In the genomic region with DNA sequence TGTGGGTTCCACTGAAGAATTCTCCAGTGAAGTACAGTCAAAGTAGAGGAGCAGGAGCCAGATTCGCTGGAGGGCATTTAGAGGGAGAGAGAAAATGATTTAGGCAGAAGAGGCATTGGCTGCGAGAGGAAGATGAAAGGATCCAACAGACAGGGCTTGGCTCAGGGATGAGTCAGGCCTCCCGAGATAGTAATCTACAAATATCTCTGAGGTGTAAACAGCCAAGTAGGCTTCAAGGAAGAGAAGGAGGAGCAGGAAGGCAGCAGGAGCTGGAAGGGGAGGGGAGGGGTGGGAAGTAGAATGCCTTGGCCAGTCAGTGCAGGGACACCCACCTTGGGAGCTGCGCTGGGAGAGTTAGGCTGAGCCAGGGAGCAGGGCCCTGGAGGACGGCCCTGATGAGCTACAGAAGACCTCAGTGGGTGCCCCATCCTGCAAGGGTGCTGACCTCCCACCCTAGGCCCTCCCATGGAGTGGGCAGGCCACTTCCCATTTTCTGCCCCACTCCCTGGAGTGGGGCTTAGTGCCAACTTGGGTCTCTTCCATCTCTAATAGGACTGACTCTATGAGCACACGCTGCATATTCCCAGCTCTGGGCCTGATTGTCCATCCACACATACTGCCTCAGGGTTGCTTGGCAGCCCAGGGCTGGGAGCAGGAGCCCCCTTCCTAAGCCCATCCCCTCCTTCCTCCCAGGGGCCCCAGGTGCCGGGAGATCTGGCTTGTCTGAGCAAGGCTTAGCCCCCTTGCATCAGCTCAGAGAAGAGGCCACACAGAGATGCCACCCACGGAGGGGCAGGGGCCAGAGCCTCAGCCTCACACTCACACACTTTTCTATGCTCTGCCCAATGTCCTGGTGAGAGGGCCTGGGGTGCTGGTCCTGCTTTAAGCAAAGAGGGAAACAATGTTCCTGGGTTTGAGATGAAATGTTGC, we compare ENCODE assay signal across 15 cellular contexts. TPM values are rescaled to one million over a fixed set of nuclear protein-coding genes. Genes with fewer than 3 reads are reported as not detected.
DNase-seq lines count a peak whose midpoint lies in the region; ATAC-seq and TF ChIP-seq lines count a peak whose summit lies in the region.
"Had no signal": no experiment of that assay in that cellular context is flagged by ENCODE, and none has a peak within 500 bp of the region (broad histone marks: within the 10 kb centered on the region; RNA-seq: fewer than 3 reads in every experiment).

No MANE protein-coding gene starts in this region.

- H3K4me1 Mint-ChIP-seq in Caco-2 (ENCODE audit: low read depth, unreplicated experiment) (peaks cover 24% of the 10 kb centered on the region), neural crest cell (peaks cover 29% of the 10 kb centered on the region)
- H3K4me1 Mint-ChIP-seq: activated CD4-positive, alpha-beta T cell treated with anti-CD3 and anti-CD28 coated beads for 36 hours had no signal

- POLR2A ChIA-PET in Caco-2 (lab: Charles Lee): interaction anchor here (0.6 kb wide), 1 partner anchor 56 kb away, joined by 4 read pairs; no protein-coding TSS in a partner anchor

- H3K4me3 Mint-ChIP-seq in Caco-2 (ENCODE audit: unreplicated experiment) (peak overlapping the region; percentile 20), neural crest cell (no peak overlapping the region)
- H3K4me3 Mint-ChIP-seq: activated CD4-positive, alpha-beta T cell treated with anti-CD3 and anti-CD28 coated beads for 36 hours had no signal

- no peaks in the 10 kb centered on the region for H3K9me3 ChIP-seq in Caco-2
- H3K9me3 ChIP-seq: BLaER1 treated with 17β-estradiol and CSF1 and Interleukin-3, amounts not matched to agents 10 nM and 100 nM; spleen had no signal

- H3K27me3 Mint-ChIP-seq in Caco-2 (ENCODE audit: insufficient read depth, unreplicated experiment) (no peaks in the 10 kb centered on the region), neural crest cell (ENCODE audit: low read depth) (no peaks in the 10 kb centered on the region)

- intact Hi-C loops in Caco-2 (cut with micrococcal nuclease; ENCODE audit: unreplicated experiment): no loop called here

- BruUV-seq in Caco-2 (replicated peaks; lab: Mats Ljungman, UMichigan): no TSS peak

- no peak overlapping the region for H3K4me3 ChIP-seq in Caco-2 (ENCODE audit: low read depth, low read length)
- no peak overlapping the region for H3K4me3 ChIP-seq in choroid plexus epithelial cell (ENCODE audit: low read depth, low read length)
- H3K4me3 ChIP-seq: BLaER1 treated with 17β-estradiol and CSF1 and Interleukin-3, amounts not matched to agents 10 nM and 100 nM; coronary artery; spleen had no signal

- H3K36me3 ChIP-seq in Caco-2 (ENCODE audit: control insufficient read depth, insufficient read depth, low read length): no peaks in the 10 kb centered on the region
- H3K36me3 ChIP-seq: BLaER1 treated with 17β-estradiol and CSF1 and Interleukin-3, amounts not matched to agents 10 nM and 100 nM; spleen had no signal

- ATAC-seq in GM19035 (IDR thresholded peaks at IDR 0.05; ENCODE audit: unreplicated experiment): no peak
- ATAC-seq: activated CD4-positive, alpha-beta T cell treated with anti-CD3 and anti-CD28 coated beads for 36 hours; Right ventricle myocardium inferior had no signal

- H3K27ac Mint-ChIP-seq in Caco-2 (ENCODE audit: unreplicated experiment) (peak overlapping the region; percentile 43), neural crest cell (ENCODE audit: unreplicated experiment) (peak overlapping the region; percentile 35)
- H3K27ac Mint-ChIP-seq: activated CD4-positive, alpha-beta T cell treated with anti-CD3 and anti-CD28 coated beads for 36 hours had no signal

- no peaks in the 10 kb centered on the region for H3K9me3 Mint-ChIP-seq in Caco-2 (ENCODE audit: unreplicated experiment)
- no peaks in the 10 kb centered on the region for H3K9me3 Mint-ChIP-seq in neural crest cell

- peaks cover 52% of the 10 kb centered on the region for H3K4me1 ChIP-seq in Caco-2
- H3K4me1 ChIP-seq: spleen had no signal

- no peaks in the 10 kb centered on the region for H3K36me3 Mint-ChIP-seq in Caco-2 (ENCODE audit: insufficient read depth, unreplicated experiment)
- no peaks in the 10 kb centered on the region for H3K36me3 Mint-ChIP-seq in neural crest cell (ENCODE audit: low read depth)

- CTCF ChIA-PET in Caco-2 (lab: Charles Lee): interaction anchor here (0.6 to 0.7 kb wide), 4 partner anchors 24 to 167 kb away, joined by 3 to 4 read pairs (median 3); no protein-coding TSS in a partner anchor

- H3K27me3 ChIP-seq in Caco-2 (replicated peaks; ENCODE audit: control insufficient read depth, insufficient read depth, low read length): no peaks in the 10 kb centered on the region

- peak; percentile 59 to 73 for DNase-seq in Caco-2
- peak; percentile 68 for DNase-seq in NCI-H226
- DNase-seq in choroid plexus epithelial cell (ENCODE audit: low read depth): peak; percentile 45
- DNase-seq in neural crest cell (ENCODE audit: low read depth, low spot score): no peak
- DNase-seq in activated CD8-positive, alpha-beta memory T cell treated with anti-CD3 and anti-CD28 coated beads, Interleukin-2, amount 50 U/mL, for 4 hours: no peak
- no peak for DNase-seq in NCI-H446 treated with DMSO at 0.1 percent for 48 hours (lab: John Stamatoyannopoulos, UW)
- DNase-seq in NCI-H1092 (lab: John Stamatoyannopoulos, UW): no peak
- DNase-seq: activated CD4-positive, alpha-beta T cell treated with anti-CD3 and anti-CD28 coated beads for 36 hours; activated gamma-delta T cell treated with Interleukin-2 at 50 U/mL for 16 hours; NCI-H2029 treated with DMSO at 0.1 percent for 48 hours; spleen had no signal

- TF ChIP-seq CTCF in Caco-2 (IDR thresholded peaks at IDR 0.05; ENCODE audit: insufficient read depth in 1 of 2, low read depth in 1 of 2, low read length in 1 of 2, severe bottlenecking in 1 of 2, unreplicated experiment in 1 of 2) (no peak), choroid plexus epithelial cell (conservative IDR thresholded peaks at IDR 0.05; ENCODE audit: low read depth, low read length) (no peak), neural crest cell (conservative IDR thresholded peaks at IDR 0.05) (no peak)

RNA-seq across cellular contexts. Expression of a gene that starts 55.3 kb away (rescaled TPM):
- total RNA-seq in Caco-2 (2022) (10.7 and 13.4 TPM in 2 replicates), neural crest cell (53.3 and 59.5 TPM in 2 replicates)

Comparison
In these comparisons a context has a peak if more than half of its experiments do, and no peak if none do; other contexts are left out.
1. DNase-seq: peak in Caco-2 (2 of 2), NCI-H226 (single experiment) and choroid plexus epithelial cell (single experiment); none in neural crest cell (single experiment), activated CD8-positive, alpha-beta memory T cell treated with anti-CD3 and anti-CD28 coated beads, Interleukin-2, amount 50 U/mL, for 4 hours (single experiment), NCI-H446 treated with DMSO at 0.1 percent for 48 hours (single experiment) and NCI-H1092 (single experiment).